Comparison of ENCODE assay signal across 30 cellular contexts in genomic region chr19:49684983-49685553, GRCh38. TPM values are rescaled to one million over a fixed set of nuclear protein-coding genes. Genes with fewer than 3 reads are reported as not detected.
DNase-seq lines count a peak whose midpoint lies in the region; ATAC-seq, FAIRE-seq and TF ChIP-seq lines count a peak whose summit lies in the region.
"Had no signal": no experiment of that assay in that cellular context is flagged by ENCODE, and none has a peak within 500 bp of the region (broad histone marks: within the 10 kb centered on the region; RNA-seq: fewer than 3 reads in every experiment).

No MANE protein-coding gene starts in this region.

- peaks cover 30% of the 10 kb centered on the region for H3K79me2 ChIP-seq in astrocyte (ENCODE audit: insufficient read depth, low read length)

- POLR2A ChIA-PET in A673 (lab: Charles Lee; ENCODE audit: low non-redundant PET), result no interaction called here

- no peak overlapping the region for H2AFZ ChIP-seq in astrocyte (ENCODE audit: low read depth, low read length)

- peak overlapping the region; percentile 58 for H3K27ac Mint-ChIP-seq in astrocyte (ENCODE audit: unreplicated experiment)
- H3K27ac Mint-ChIP-seq in activated naive CD4-positive, alpha-beta T cell treated with anti-CD3 and anti-CD28 coated beads, Interleukin-2, amount 50 U/mL, for 72 hours, result no peak overlapping the region
- no peak overlapping the region for H3K27ac Mint-ChIP-seq in activated naive CD8-positive, alpha-beta T cell treated with anti-CD3 and anti-CD28 coated beads, Interleukin-2, amount 50 U/mL, for 24 hours
- H3K27ac Mint-ChIP-seq: activated CD4-positive, alpha-beta memory T cell treated with anti-CD3 and anti-CD28 coated beads, Interleukin-2, amount 10 ng/mL, durations not matched to agents 7 days and 5 days; activated naive CD4-positive, alpha-beta T cell treated with anti-CD3 and anti-CD28 coated beads, Interleukin-2, amount 10 ng/mL, durations not matched to agents 7 days and 5 days; mesothelial cell of epicardium; naive thymus-derived CD4-positive, alpha-beta T cell had no signal

- no peak overlapping the region for H3K4me3 Mint-ChIP-seq in astrocyte (ENCODE audit: unreplicated experiment)
- no peak overlapping the region for H3K4me3 Mint-ChIP-seq in activated naive CD8-positive, alpha-beta T cell treated with anti-CD3 and anti-CD28 coated beads, Interleukin-2, amount 50 U/mL, for 24 hours
- H3K4me3 Mint-ChIP-seq: activated CD4-positive, alpha-beta memory T cell treated with anti-CD3 and anti-CD28 coated beads, Interleukin-2, amount 10 ng/mL, durations not matched to agents 7 days and 5 days; activated naive CD4-positive, alpha-beta T cell treated with anti-CD3 and anti-CD28 coated beads, Interleukin-2, amount 10 ng/mL, durations not matched to agents 7 days and 5 days; mesothelial cell of epicardium; naive thymus-derived CD4-positive, alpha-beta T cell had no signal

- no peak for FAIRE-seq in astrocyte (lab: Jason Lieb, UNC)
- FAIRE-seq: RCC 7860, TTC549 had no signal

- DNase-seq in A673 (ENCODE audit: low spot score) (no peak), astrocyte (ENCODE audit: low read depth) (no peak), iPS-NIHi11 (ENCODE audit: low spot score) (peak; percentile 3)
- DNase-seq in activated naive CD4-positive, alpha-beta T cell treated with anti-CD3 and anti-CD28 coated beads, Interleukin-2, amount 50 U/mL, for 72 hours (ENCODE audit: low spot score in 2 of 2), result no peak
- DNase-seq in activated naive CD8-positive, alpha-beta T cell treated with anti-CD3 and anti-CD28 coated beads, Interleukin-2, amount 50 U/mL, for 24 hours, result no peak
- DNase-seq: activated CD4-positive, CD25-positive, alpha-beta regulatory T cell treated with anti-CD3 and anti-CD28 coated beads, Interleukin-2, amount 50 U/mL, for 72 hours; activated CD8-positive, alpha-beta memory T cell treated with anti-CD3 and anti-CD28 coated beads, Interleukin-2, amount 50 U/mL, for 48 hours; activated naive CD4-positive, alpha-beta T cell treated with anti-CD3 and anti-CD28 coated beads, Interleukin-2, amount 10 ng/mL, durations not matched to agents 7 days and 5 days; amygdala; DMS79 treated with DMSO at 0.1 percent for 48 hours; islet precursor cell; left ventricle myocardium superior; MM.1S; naive thymus-derived CD4-positive, alpha-beta T cell; NCI-H2029; NCI-H2227 treated with DMSO at 0.1 percent for 48 hours; NCI-H69; stimulated activated CD4-positive, alpha-beta T cell treated with anti-CD3 and anti-CD28 coated beads, Interleukin-2, amount 100 ng/mL, for 24 hours; T-helper 1 cell; upper lobe of right lung had no signal

- H3K4me3 ChIP-seq in A673 (ENCODE audit: low read depth, low read length, poor library complexity, severe bottlenecking) (no peak overlapping the region), astrocyte (ENCODE audit: insufficient read depth, low read depth, low read length) (no peak overlapping the region)
- H3K4me3 ChIP-seq: esophagus muscularis mucosa, gastroesophageal sphincter, smooth muscle cell had no signal

- no peak overlapping the region for H3K4me2 ChIP-seq in astrocyte (ENCODE audit: low read length)
- H3K4me2 ChIP-seq: smooth muscle cell had no signal

- peaks cover 8% of the 10 kb centered on the region for H3K4me1 Mint-ChIP-seq in astrocyte (ENCODE audit: low read depth, unreplicated experiment)
- H3K4me1 Mint-ChIP-seq in activated naive CD8-positive, alpha-beta T cell treated with anti-CD3 and anti-CD28 coated beads, Interleukin-2, amount 50 U/mL, for 24 hours, result peaks cover 32% of the 10 kb centered on the region

- no peak overlapping the region for H3K9ac ChIP-seq in astrocyte (ENCODE audit: low read length)

- peaks cover 14% of the 10 kb centered on the region for H3K36me3 Mint-ChIP-seq in astrocyte (ENCODE audit: low read depth, unreplicated experiment)
- peaks cover 9 to 15% of the 10 kb centered on the region in 2 donors for H3K36me3 Mint-ChIP-seq in activated naive CD4-positive, alpha-beta T cell treated with anti-CD3 and anti-CD28 coated beads, Interleukin-2, amount 50 U/mL, for 72 hours
- H3K36me3 Mint-ChIP-seq in activated naive CD8-positive, alpha-beta T cell treated with anti-CD3 and anti-CD28 coated beads, Interleukin-2, amount 50 U/mL, for 24 hours (ENCODE audit: low read depth), result peaks cover 56% of the 10 kb centered on the region

- no peaks in the 10 kb centered on the region for H3K9me3 Mint-ChIP-seq in astrocyte (ENCODE audit: unreplicated experiment)
- H3K9me3 Mint-ChIP-seq in activated naive CD4-positive, alpha-beta T cell treated with anti-CD3 and anti-CD28 coated beads, Interleukin-2, amount 50 U/mL, for 72 hours, result no peaks in the 10 kb centered on the region
- no peaks in the 10 kb centered on the region for H3K9me3 Mint-ChIP-seq in activated naive CD8-positive, alpha-beta T cell treated with anti-CD3 and anti-CD28 coated beads, Interleukin-2, amount 50 U/mL, for 24 hours
- H3K9me3 Mint-ChIP-seq: activated CD4-positive, alpha-beta memory T cell treated with anti-CD3 and anti-CD28 coated beads, Interleukin-2, amount 10 ng/mL, durations not matched to agents 7 days and 5 days; activated naive CD4-positive, alpha-beta T cell treated with anti-CD3 and anti-CD28 coated beads, Interleukin-2, amount 10 ng/mL, durations not matched to agents 7 days and 5 days; mesothelial cell of epicardium had no signal

- TF ChIP-seq CTCF in A673 (conservative IDR thresholded peaks at IDR 0.05; ENCODE audit: low read depth, low read length) (no peak), astrocyte (IDR thresholded peaks at IDR 0.05; ENCODE audit: insufficient read depth, low read depth, low read length) (no peak)

- H3K27ac ChIP-seq in A673 (ENCODE audit: low read depth, low read length, poor library complexity, severe bottlenecking) (peak overlapping the region; percentile 10), astrocyte (ENCODE audit: low read depth, low read length) (no peak overlapping the region)
- H3K27ac ChIP-seq: esophagus muscularis mucosa, gastroesophageal sphincter, upper lobe of right lung had no signal

- H4K20me1 ChIP-seq in astrocyte (ENCODE audit: insufficient read depth, low read length), result peaks cover 68% of the 10 kb centered on the region

- BruUV-seq in A673 (replicated peaks; lab: Mats Ljungman, UMichigan), result no TSS peak

- H3K9me3 ChIP-seq in A673 (ENCODE audit: low read depth, low read length, poor library complexity, severe bottlenecking) (no peaks in the 10 kb centered on the region), astrocyte (ENCODE audit: insufficient read depth, low read depth, low read length) (no peaks in the 10 kb centered on the region)
- H3K9me3 ChIP-seq: esophagus muscularis mucosa, gastroesophageal sphincter, upper lobe of right lung had no signal

- intact Hi-C loops in A673 (cut with micrococcal nuclease; ENCODE audit: unreplicated experiment), result no loop called here

- H3K27me3 ChIP-seq in A673 (replicated peaks; ENCODE audit: insufficient read depth, low read depth, low read length, poor library complexity) (no peaks in the 10 kb centered on the region), astrocyte (ENCODE audit: insufficient read depth, low read length) (no peaks in the 10 kb centered on the region)

- no peaks in the 10 kb centered on the region for H3K27me3 Mint-ChIP-seq in astrocyte (ENCODE audit: low read depth, unreplicated experiment)
- H3K27me3 Mint-ChIP-seq in activated naive CD8-positive, alpha-beta T cell treated with anti-CD3 and anti-CD28 coated beads, Interleukin-2, amount 50 U/mL, for 24 hours, result no peaks in the 10 kb centered on the region
- H3K27me3 Mint-ChIP-seq: activated CD4-positive, alpha-beta memory T cell treated with anti-CD3 and anti-CD28 coated beads, Interleukin-2, amount 10 ng/mL, durations not matched to agents 7 days and 5 days; naive thymus-derived CD4-positive, alpha-beta T cell had no signal

- peak; percentile 1 for TF ChIP-seq POLR2A in GM19099 (IDR thresholded peaks at IDR 0.05; ENCODE audit: extremely low read depth, insufficient read length, low read depth)

- H3K4me1 ChIP-seq in A673 (ENCODE audit: insufficient read depth, low read length, poor library complexity, severe bottlenecking) (peaks cover 44% of the 10 kb centered on the region), astrocyte (ENCODE audit: insufficient read depth, low read length) (peaks cover 15% of the 10 kb centered on the region)

- H3K36me3 ChIP-seq in A673 (ENCODE audit: insufficient read depth, low read length, poor library complexity, severe bottlenecking), result peaks cover 58% of the 10 kb centered on the region
- H3K36me3 ChIP-seq in astrocyte (ENCODE audit: insufficient read depth, low read length), result peaks cover 16% of the 10 kb centered on the region

- no peak for ATAC-seq in HG03565 (IDR thresholded peaks at IDR 0.05; ENCODE audit: unreplicated experiment)
- no peak for ATAC-seq in activated naive CD4-positive, alpha-beta T cell treated with anti-CD3 and anti-CD28 coated beads, Interleukin-2, amount 50 U/mL, for 72 hours
- ATAC-seq in activated naive CD8-positive, alpha-beta T cell treated with anti-CD3 and anti-CD28 coated beads, Interleukin-2, amount 50 U/mL, for 24 hours, result no peak
- ATAC-seq in HG02678 (IDR thresholded peaks at IDR 0.05; ENCODE audit: unreplicated experiment), result no peak
- ATAC-seq: gastroesophageal sphincter; left ventricle myocardium superior; naive thymus-derived CD4-positive, alpha-beta T cell had no signal

- CTCF ChIA-PET in A673 (lab: Charles Lee), result interaction anchor here (0.5 kb wide), 1 partner anchor 37 kb away, joined by 4 read pairs; no protein-coding TSS in a partner anchor

RNA-seq across cellular contexts. Expression of gene ADM5, which starts 4.3 kb away (rescaled TPM):
- total RNA-seq in A673 (2021) (4.3 TPM in 2 replicates), astrocyte (0.65 and 1.6 TPM in 2 replicates)
- 1 to 10 TPM; 5.6 to 6.2 TPM for total RNA-seq in activated naive CD4-positive, alpha-beta T cell treated with anti-CD3 and anti-CD28 coated beads, Interleukin-2, amount 50 U/mL, for 72 hours

RNA-seq across cellular contexts. Expression of gene CPT1C, which starts 5.8 kb away (rescaled TPM):
- total RNA-seq in A673 (2021), result 23.3 and 30.0 TPM in 2 replicates
- 33.3 and 33.6 TPM in 2 replicates for total RNA-seq in astrocyte
- 1 to 10 TPM; 4.1 to 4.3 TPM for total RNA-seq in activated naive CD4-positive, alpha-beta T cell treated with anti-CD3 and anti-CD28 coated beads, Interleukin-2, amount 50 U/mL, for 72 hours

RNA-seq across cellular contexts. Expression of gene PRMT1, which starts 8.0 kb away (rescaled TPM):
- total RNA-seq in A673 (2021) (523 and 536 TPM in 2 replicates), astrocyte (215 and 235 TPM in 2 replicates)
- 100 to 1,000 TPM; 248 to 309 TPM for total RNA-seq in activated naive CD4-positive, alpha-beta T cell treated with anti-CD3 and anti-CD28 coated beads, Interleukin-2, amount 50 U/mL, for 72 hours

RNA-seq across cellular contexts. Expression of gene BCL2L12, which starts 19.3 kb away (rescaled TPM):
- total RNA-seq in A673 (2021), result 97.4 and 99.1 TPM in 2 replicates
- total RNA-seq in astrocyte, result 26.6 and 31.5 TPM in 2 replicates
- total RNA-seq in activated naive CD4-positive, alpha-beta T cell treated with anti-CD3 and anti-CD28 coated beads, Interleukin-2, amount 50 U/mL, for 72 hours, result 10 to 100 TPM; 69.6 to 93.4 TPM

RNA-seq across cellular contexts. Expression of gene IRF3, which starts 19.4 kb away (rescaled TPM):
- total RNA-seq in A673 (2021) (81.7 and 88.0 TPM in 2 replicates), astrocyte (63.0 and 68.1 TPM in 2 replicates)
- total RNA-seq in activated naive CD4-positive, alpha-beta T cell treated with anti-CD3 and anti-CD28 coated beads, Interleukin-2, amount 50 U/mL, for 72 hours, result 100 to 1,000 TPM; 135 to 202 TPM
